Comparison of ENCODE assay signal across 8 cellular contexts in genomic region chr10:97016728-97017473, GRCh38.
DNase-seq lines count a peak whose midpoint lies in the region; ATAC-seq, FAIRE-seq and TF ChIP-seq lines count a peak whose summit lies in the region.

No MANE protein-coding gene starts in this region.

- H3K9me3 Mint-ChIP-seq in endothelial cell (ENCODE audit: unreplicated experiment) (no peaks in the 10 kb centered on the region), Calu3 (ENCODE audit: low read depth, unreplicated experiment) (no peaks in the 10 kb centered on the region)
- H3K9me3 Mint-ChIP-seq in CD4-positive, alpha-beta T cell, result no peaks in the 10 kb centered on the region

- TF ChIP-seq CTCF in GM20000 (IDR thresholded peaks at IDR 0.05; ENCODE audit: extremely low read depth, missing control alignments) (no peak), endothelial cell (IDR thresholded peaks at IDR 0.05; ENCODE audit: unreplicated experiment) (no peak), Calu3 (IDR thresholded peaks at IDR 0.05; ENCODE audit: unreplicated experiment) (no peak)
- TF ChIP-seq CTCF in CD4-positive, alpha-beta T cell (IDR thresholded peaks at IDR 0.05), result no peak

- peak; percentile 95 for FAIRE-seq in GM12891 (lab: Jason Lieb, UNC)

- peaks cover under 1% of the 10 kb centered on the region for H3K36me3 Mint-ChIP-seq in endothelial cell (ENCODE audit: low read depth, unreplicated experiment)
- no peaks in the 10 kb centered on the region for H3K36me3 Mint-ChIP-seq in CD4-positive, alpha-beta T cell (ENCODE audit: low read depth)
- H3K36me3 Mint-ChIP-seq in Calu3 (ENCODE audit: insufficient read depth, unreplicated experiment), result no peaks in the 10 kb centered on the region

- peaks cover 7% of the 10 kb centered on the region for H3K4me1 Mint-ChIP-seq in endothelial cell (ENCODE audit: unreplicated experiment)
- H3K4me1 Mint-ChIP-seq in CD4-positive, alpha-beta T cell (ENCODE audit: low read depth), result peaks cover 6% of the 10 kb centered on the region
- H3K4me1 Mint-ChIP-seq in Calu3 (ENCODE audit: low read depth, unreplicated experiment), result no peaks in the 10 kb centered on the region

- ATAC-seq in HG03442 (IDR thresholded peaks at IDR 0.05; ENCODE audit: unreplicated experiment), result peak; percentile 74
- ATAC-seq in left lobe of liver, result no peak
- no peak for ATAC-seq in CD4-positive, alpha-beta T cell (ENCODE audit: poor library complexity)

- CTCF ChIA-PET in CD4-positive, alpha-beta T cell (lab: Charles Lee), result no interaction called here
- CTCF ChIA-PET in Calu3 (lab: Charles Lee), result interaction anchor here (1.4 kb wide), 1 partner anchor 9 kb away, joined by 5 read pairs; no protein-coding TSS in a partner anchor

- H3K4me3 Mint-ChIP-seq in endothelial cell (ENCODE audit: unreplicated experiment) (no peak overlapping the region), Calu3 (ENCODE audit: low read depth, unreplicated experiment) (no peak overlapping the region)
- H3K4me3 Mint-ChIP-seq in CD4-positive, alpha-beta T cell, result no peak overlapping the region

- POLR2A ChIA-PET in CD4-positive, alpha-beta T cell (lab: Charles Lee), result no interaction called here

- TF ChIP-seq POLR2A in GM12891 (IDR thresholded peaks at IDR 0.05; ENCODE audit: low read depth, low read length), result no peak

- H3K27me3 Mint-ChIP-seq in endothelial cell (ENCODE audit: unreplicated experiment) (peaks cover 5% of the 10 kb centered on the region), Calu3 (ENCODE audit: unreplicated experiment) (peaks cover 4% of the 10 kb centered on the region)
- no peaks in the 10 kb centered on the region for H3K27me3 Mint-ChIP-seq in CD4-positive, alpha-beta T cell

- no peaks in the 10 kb centered on the region for H3K27me3 ChIP-seq in CD4-positive, alpha-beta T cell (ENCODE audit: control insufficient read depth, insufficient read depth, low read length)

- H3K9me3 ChIP-seq in CD4-positive, alpha-beta T cell (ENCODE audit: control insufficient read depth, low read length), result no peaks in the 10 kb centered on the region

- BruUV-seq in Calu3 (replicated peaks; lab: Mats Ljungman, UMichigan), result no TSS peak

- intact Hi-C loops in CD4-positive, alpha-beta T cell (cut with DNase I, micrococcal nuclease), result no loop called here
- intact Hi-C loops in Calu3 (cut with micrococcal nuclease; ENCODE audit: unreplicated experiment), result no loop called here

- no peak overlapping the region for H3K27ac ChIP-seq in CD4-positive, alpha-beta T cell (ENCODE audit: low read depth, low read length)

- peak; percentile 61 for DNase-seq in GM12891 (ENCODE audit: insufficient read length, low spot score)
- DNase-seq in GM20000 (ENCODE audit: low spot score), result peak; percentile 74
- DNase-seq in endothelial cell (ENCODE audit: low spot score), result no peak
- no peak for DNase-seq in left lobe of liver (ENCODE audit: low spot score)
- DNase-seq in CD4-positive, alpha-beta T cell, result no peak
- DNase-seq in foreskin melanocyte, result no peak
- DNase-seq in Calu3, result no peak

- H3K27ac Mint-ChIP-seq in endothelial cell (ENCODE audit: unreplicated experiment) (peak overlapping the region; percentile 64), Calu3 (ENCODE audit: unreplicated experiment) (no peak overlapping the region)
- no peak overlapping the region for H3K27ac Mint-ChIP-seq in CD4-positive, alpha-beta T cell

TF ChIP-seq in GM12891, 5 proteins besides CTCF, POLR2A, EP300 and RAD21:
- TF ChIP-seq TAF1 (IDR thresholded peaks at IDR 0.05; ENCODE audit: low read depth, low read length) (no peak), POLR2AphosphoS5 (IDR thresholded peaks at IDR 0.05; ENCODE audit: low read depth, low read length) (no peak), POU2F2 (IDR thresholded peaks at IDR 0.05; ENCODE audit: low read depth, low read length) (no peak), SPI1 (IDR thresholded peaks at IDR 0.05; ENCODE audit: low read depth, low read length) (no peak), PAX5 (IDR thresholded peaks at IDR 0.05; ENCODE audit: insufficient read depth, low read length, severe bottlenecking) (no peak)

Comparison
In these comparisons a context has a peak if more than half of its experiments do, and no peak if none do; other contexts are left out.
1. DNase-seq: peak in GM12891 (single experiment) and GM20000 (single experiment); none in endothelial cell (single experiment), left lobe of liver (single experiment), CD4-positive, alpha-beta T cell (0 of 10), foreskin melanocyte (single experiment) and Calu3 (single experiment).